Comparison of ENCODE assay signal across 8 cellular contexts in the genomic region with DNA sequence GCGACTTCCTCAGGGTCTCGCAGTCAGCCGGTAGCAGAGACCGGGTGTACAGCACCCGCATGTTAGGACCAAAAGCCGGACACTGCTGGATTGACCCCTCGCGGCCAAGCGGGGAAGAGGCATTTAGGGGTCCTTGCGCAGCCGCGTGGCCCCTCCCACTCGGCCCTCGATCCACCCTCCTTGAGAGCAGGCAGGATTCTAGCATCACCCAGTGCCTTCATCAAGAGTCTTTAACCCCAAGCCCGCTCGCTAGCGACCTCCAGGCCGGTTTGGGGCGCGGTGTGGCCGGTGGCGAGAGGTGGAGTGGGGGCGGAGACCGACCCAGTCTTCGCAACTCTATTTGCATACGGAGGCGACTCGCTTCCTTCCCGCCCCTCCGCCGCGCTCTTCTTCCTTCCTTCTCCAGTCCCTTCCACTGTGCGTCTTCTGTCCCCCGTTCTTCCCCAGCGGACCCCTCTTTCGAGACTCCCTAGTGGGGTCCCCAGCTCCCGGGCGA. TPM values are rescaled to one million over a fixed set of nuclear protein-coding genes. Genes with fewer than 3 reads are reported as not detected.
A peak's percentile ranks its signal among the peaks of the same experiment; 100 is the strongest.
DNase-seq lines count a peak whose midpoint lies in the region; ATAC-seq and TF ChIP-seq lines count a peak whose summit lies in the region.

A gene with protein sequence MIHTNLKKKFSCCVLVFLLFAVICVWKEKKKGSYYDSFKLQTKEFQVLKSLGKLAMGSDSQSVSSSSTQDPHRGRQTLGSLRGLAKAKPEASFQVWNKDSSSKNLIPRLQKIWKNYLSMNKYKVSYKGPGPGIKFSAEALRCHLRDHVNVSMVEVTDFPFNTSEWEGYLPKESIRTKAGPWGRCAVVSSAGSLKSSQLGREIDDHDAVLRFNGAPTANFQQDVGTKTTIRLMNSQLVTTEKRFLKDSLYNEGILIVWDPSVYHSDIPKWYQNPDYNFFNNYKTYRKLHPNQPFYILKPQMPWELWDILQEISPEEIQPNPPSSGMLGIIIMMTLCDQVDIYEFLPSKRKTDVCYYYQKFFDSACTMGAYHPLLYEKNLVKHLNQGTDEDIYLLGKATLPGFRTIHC (plus strand): TSS at position 384 of the 496 bp plus-strand sequence. CDS start 112,178 bp downstream, outside the sequence.

- H3K36me3 ChIP-seq in A673 (ENCODE audit: insufficient read depth, low read length, poor library complexity, severe bottlenecking) (peaks cover 22% of the 10 kb centered on the region), neural cell (ENCODE audit: insufficient read depth, low read length) (no peaks in the 10 kb centered on the region), stomach smooth muscle (ENCODE audit: control insufficient read depth in 2 of 2, insufficient read depth in 2 of 2, low read length in 2 of 2) (peaks cover 0 to 2% of the 10 kb centered on the region in 2 donors)

- H3K27ac ChIP-seq in A673 (ENCODE audit: low read depth, low read length, poor library complexity, severe bottlenecking), result peak within 1 kb of the TSS; percentile 90
- peak within 1 kb of the TSS; percentile 54 for H3K27ac ChIP-seq in neural cell (ENCODE audit: low read length)
- no peak within 1 kb of the TSS for H3K27ac ChIP-seq in stomach smooth muscle (ENCODE audit: low read length)

- no peak for TF ChIP-seq EP300 in neural cell (conservative IDR thresholded peaks at IDR 0.05; ENCODE audit: poor library complexity, severe bottlenecking)

- H3K4me3 ChIP-seq in A673 (ENCODE audit: low read depth, low read length, poor library complexity, severe bottlenecking), result peak within 1 kb of the TSS; percentile 95
- H3K4me3 ChIP-seq in foreskin fibroblast (ENCODE audit: low read depth in 1 of 2, low read length in 2 of 2), result peak within 1 kb of the TSS; percentile 66 to 67
- H3K4me3 ChIP-seq in neural cell (ENCODE audit: low read length), result peak within 1 kb of the TSS; percentile 98
- H3K4me3 ChIP-seq in stomach smooth muscle (ENCODE audit: low read length in 2 of 2), result peak within 1 kb of the TSS; percentile 65 to 78

- peak within 1 kb of the TSS; percentile 79 for H2AFZ ChIP-seq in neural cell (ENCODE audit: low read depth, low read length)

- peak; percentile 13 for TF ChIP-seq RAD21 in neural cell (conservative IDR thresholded peaks at IDR 0.05)

- H3K9me2 ChIP-seq in neural cell (ENCODE audit: insufficient read depth, low read length), result no peaks in the 10 kb centered on the region

- CTCF ChIA-PET in A673 (lab: Charles Lee), result no interaction called here

- TF ChIP-seq CTCF in A673 (conservative IDR thresholded peaks at IDR 0.05; ENCODE audit: low read depth, low read length), result peak; percentile 45
- TF ChIP-seq CTCF in foreskin fibroblast (IDR thresholded peaks at IDR 0.05; ENCODE audit: low read depth, low read length), result peak; percentile 40
- TF ChIP-seq CTCF in neural cell (IDR thresholded peaks at IDR 0.05; ENCODE audit: poor library complexity, severe bottlenecking), result peak; percentile 46

- no peaks in the 10 kb centered on the region for H4K20me1 ChIP-seq in neural cell (ENCODE audit: insufficient read depth)

- DNase-seq in A673 (ENCODE audit: low spot score) (peak; percentile 67), RPMI7951 (ENCODE audit: low read depth) (peak; percentile 13), foreskin fibroblast (peak; percentile 55 to 83)
- DNase-seq in activated effector memory CD4-positive, alpha-beta T cell treated with Interleukin-2 at 50 U/mL for 16 hours, result peak; percentile 67

- H3K27me3 ChIP-seq in A673 (replicated peaks; ENCODE audit: insufficient read depth, low read depth, low read length, poor library complexity) (no peaks in the 10 kb centered on the region), neural cell (ENCODE audit: insufficient read depth, low read depth, low read length) (no peaks in the 10 kb centered on the region), stomach smooth muscle (ENCODE audit: control insufficient read depth in 1 of 2, insufficient read depth in 2 of 2, low read length in 2 of 2) (peaks cover 3 to 8% of the 10 kb centered on the region in 2 donors)

- no peaks in the 10 kb centered on the region for H3F3A ChIP-seq in neural cell (ENCODE audit: insufficient read depth, low read length, poor library complexity, severe bottlenecking)

- H3K4me2 ChIP-seq in neural cell (ENCODE audit: low read length), result peak within 1 kb of the TSS; percentile 96

- ATAC-seq in GM18873 (IDR thresholded peaks at IDR 0.05; ENCODE audit: low FRiP score, unreplicated experiment) (peak; percentile 56), HG03135 (IDR thresholded peaks at IDR 0.05; ENCODE audit: unreplicated experiment) (peak; percentile 55)

- intact Hi-C loops in A673 (cut with micrococcal nuclease; ENCODE audit: unreplicated experiment), result loop anchor here (2.0 kb wide), 1 partner anchor 35 kb away; no protein-coding TSS in a partner anchor

- H3K79me2 ChIP-seq in neural cell (replicated peaks; ENCODE audit: insufficient read depth, low read length), result peaks cover 12% of the 10 kb centered on the region

- POLR2A ChIA-PET in A673 (lab: Charles Lee; ENCODE audit: low non-redundant PET), result no interaction called here

- H3K4me1 ChIP-seq in A673 (ENCODE audit: insufficient read depth, low read length, poor library complexity, severe bottlenecking), result peaks cover 7% of the 10 kb centered on the region
- H3K4me1 ChIP-seq in stomach smooth muscle (ENCODE audit: control insufficient read depth, insufficient read depth, low read length), result peaks cover 25% of the 10 kb centered on the region

- H3K9ac ChIP-seq in neural cell (ENCODE audit: low read length) (peak within 1 kb of the TSS; percentile 80), stomach smooth muscle (ENCODE audit: low read length in 2 of 2) (peak within 1 kb of the TSS; percentile 42 to 51)

- H3K9me3 ChIP-seq in A673 (ENCODE audit: low read depth, low read length, poor library complexity, severe bottlenecking) (no peaks in the 10 kb centered on the region), neural cell (ENCODE audit: low read length) (no peaks in the 10 kb centered on the region), stomach smooth muscle (ENCODE audit: control insufficient read depth in 2 of 2, low read length in 2 of 2) (no peaks in the 10 kb centered on the region)

- BruUV-seq in A673 (replicated peaks; lab: Mats Ljungman, UMichigan), result no TSS peak

TF ChIP-seq in neural cell, 6 proteins besides CTCF, POLR2A, EP300 and RAD21:
- no peak for TF ChIP-seq EZH2 (IDR thresholded peaks at IDR 0.05; ENCODE audit: borderline replicate concordance, insufficient read depth, low read length, poor library complexity, severe bottlenecking)
- peak; percentile 53 for TF ChIP-seq TAF1 (IDR thresholded peaks at IDR 0.05; ENCODE audit: low read depth)
- TF ChIP-seq, protein P1, sequence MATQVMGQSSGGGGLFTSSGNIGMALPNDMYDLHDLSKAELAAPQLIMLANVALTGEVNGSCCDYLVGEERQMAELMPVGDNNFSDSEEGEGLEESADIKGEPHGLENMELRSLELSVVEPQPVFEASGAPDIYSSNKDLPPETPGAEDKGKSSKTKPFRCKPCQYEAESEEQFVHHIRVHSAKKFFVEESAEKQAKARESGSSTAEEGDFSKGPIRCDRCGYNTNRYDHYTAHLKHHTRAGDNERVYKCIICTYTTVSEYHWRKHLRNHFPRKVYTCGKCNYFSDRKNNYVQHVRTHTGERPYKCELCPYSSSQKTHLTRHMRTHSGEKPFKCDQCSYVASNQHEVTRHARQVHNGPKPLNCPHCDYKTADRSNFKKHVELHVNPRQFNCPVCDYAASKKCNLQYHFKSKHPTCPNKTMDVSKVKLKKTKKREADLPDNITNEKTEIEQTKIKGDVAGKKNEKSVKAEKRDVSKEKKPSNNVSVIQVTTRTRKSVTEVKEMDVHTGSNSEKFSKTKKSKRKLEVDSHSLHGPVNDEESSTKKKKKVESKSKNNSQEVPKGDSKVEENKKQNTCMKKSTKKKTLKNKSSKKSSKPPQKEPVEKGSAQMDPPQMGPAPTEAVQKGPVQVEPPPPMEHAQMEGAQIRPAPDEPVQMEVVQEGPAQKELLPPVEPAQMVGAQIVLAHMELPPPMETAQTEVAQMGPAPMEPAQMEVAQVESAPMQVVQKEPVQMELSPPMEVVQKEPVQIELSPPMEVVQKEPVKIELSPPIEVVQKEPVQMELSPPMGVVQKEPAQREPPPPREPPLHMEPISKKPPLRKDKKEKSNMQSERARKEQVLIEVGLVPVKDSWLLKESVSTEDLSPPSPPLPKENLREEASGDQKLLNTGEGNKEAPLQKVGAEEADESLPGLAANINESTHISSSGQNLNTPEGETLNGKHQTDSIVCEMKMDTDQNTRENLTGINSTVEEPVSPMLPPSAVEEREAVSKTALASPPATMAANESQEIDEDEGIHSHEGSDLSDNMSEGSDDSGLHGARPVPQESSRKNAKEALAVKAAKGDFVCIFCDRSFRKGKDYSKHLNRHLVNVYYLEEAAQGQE (IDR thresholded peaks at IDR 0.05; ENCODE audit: borderline replicate concordance), result no peak
- peak; percentile 34 for TF ChIP-seq POLR2AphosphoS5 (IDR thresholded peaks at IDR 0.05)

RNA-seq across cellular contexts. Expression of the gene that starts here (rescaled TPM):
- total RNA-seq in A673 (2021), result 74.2 and 78.3 TPM in 2 replicates
- 2.0 and 4.2 TPM in 2 replicates for total RNA-seq in RPMI7951 (2014; rRNA removed; shearing (Covaris generic))
- polyA plus RNA-seq in neural cell, result 16.6 and 17.6 TPM in 2 replicates
- polyA minus RNA-seq in neural cell, result 38.7 and 39.5 TPM in 2 replicates

Comparison
In these comparisons a context has a peak if more than half of its experiments do, and no peak if none do; other contexts are left out.
1. RNA of the gene that starts here (total RNA-seq): 74.2 to 78.3 TPM in A673; 2.0 to 4.2 TPM in RPMI7951; every median in the first group is over 10 times any median in the second.
2. DNase-seq: peak in every context shown above with its lines; median percentile 69 in foreskin fibroblast; 67 in A673; 67 in activated effector memory CD4-positive, alpha-beta T cell treated with Interleukin-2 at 50 U/mL for 16 hours; 13 in RPMI7951.
3. Peak in every context shown above with its lines, with median percentiles within 50 percentile points of each other: H3K4me3 ChIP-seq and CTCF ChIP-seq.